19 cellular contexts compared by ENCODE assay signal in genomic region chr9:124698265-124698664, GRCh38.
DNase-seq lines count a peak whose midpoint lies in the region; ATAC-seq and TF ChIP-seq lines count a peak whose summit lies in the region.
"Had no signal": no experiment of that assay in that cellular context is flagged by ENCODE, and none has a peak within 500 bp of the region (broad histone marks: within the 10 kb centered on the region; RNA-seq: fewer than 3 reads in every experiment).

No MANE protein-coding gene starts in this region.

- peaks cover 32% of the 10 kb centered on the region for H3K4me1 Mint-ChIP-seq in mesothelial cell of epicardium
- H3K4me1 Mint-ChIP-seq in activated CD8-positive, alpha-beta T cell treated with anti-CD3 and anti-CD28 coated beads, Interleukin-2, amount 10 ng/mL, durations not matched to agents 7 days and 5 days (ENCODE audit: low read depth): no peaks in the 10 kb centered on the region
- no peaks in the 10 kb centered on the region for H3K4me1 Mint-ChIP-seq in activated T-cell treated with anti-CD3 and anti-CD28 coated beads, Interleukin-2, amount 50 U/mL, for 24 hours (ENCODE audit: low read depth)
- H3K4me1 Mint-ChIP-seq: activated CD4-positive, alpha-beta T cell treated with anti-CD3 and anti-CD28 coated beads for 36 hours had no signal

- H3K27ac ChIP-seq in ACC112 (ENCODE audit: low read depth, low read length) (peak overlapping the region; percentile 91), OCI-LY1 (ENCODE audit: low read depth, low read length, poor library complexity, severe bottlenecking) (no peak overlapping the region)
- H3K27ac ChIP-seq: heart right ventricle, pancreas, thoracic aorta had no signal

- DNase-seq in dermis blood vessel endothelial cell: peak; percentile 13
- DNase-seq in mesothelial cell of epicardium (ENCODE audit: low spot score in 2 of 2, unreplicated experiment in 2 of 2): no peak
- no peak for DNase-seq in activated effector memory CD4-positive, alpha-beta T cell treated with Interleukin-2 at 50 U/mL for 16 hours
- DNase-seq in activated CD8-positive, alpha-beta T cell treated with anti-CD3 and anti-CD28 coated beads, Interleukin-2, amount 10 ng/mL, durations not matched to agents 7 days and 5 days: no peak
- no peak for DNase-seq in DMS 273 treated with DMSO at 0.1 percent for 48 hours (lab: John Stamatoyannopoulos, UW)
- DNase-seq in activated T-cell treated with anti-CD3 and anti-CD28 coated beads, Interleukin-2, amount 50 U/mL, for 24 hours: no peak
- DNase-seq: activated CD4-positive, alpha-beta T cell treated with anti-CD3 and anti-CD28 coated beads for 36 hours; left ventricle myocardium superior; NCI-H1417; NCI-H446 treated with DMSO at 0.1 percent for 48 hours; pancreas; PC-3 had no signal

- no peak overlapping the region for H3K4me3 Mint-ChIP-seq in mesothelial cell of epicardium
- no peak overlapping the region for H3K4me3 Mint-ChIP-seq in activated CD8-positive, alpha-beta T cell treated with anti-CD3 and anti-CD28 coated beads, Interleukin-2, amount 10 ng/mL, durations not matched to agents 7 days and 5 days
- no peak overlapping the region for H3K4me3 Mint-ChIP-seq in activated T-cell treated with anti-CD3 and anti-CD28 coated beads, Interleukin-2, amount 50 U/mL, for 24 hours
- H3K4me3 Mint-ChIP-seq: activated CD4-positive, alpha-beta T cell treated with anti-CD3 and anti-CD28 coated beads for 36 hours; activated T-helper 1 cell treated with anti-CD3 and anti-CD28 coated beads, Interleukin-12 subunit alpha, Interleukin-12 subunit beta, Interleukin-2, Interleukin-4 antibody, amounts not matched to agents 30 ng/mL and 10 ng/mL and 1 ng/mL, durations not matched to agents 14 hours and 24 hours and 36 hours; T-helper 1 cell treated with Interleukin-12 subunit alpha and Interleukin-12 subunit beta and Interleukin-4 antibody, amounts not matched to agents 30 μg/mL and 1 μg/mL, for 36 hours had no signal

- TF ChIP-seq CTCF in OCI-LY1 (IDR thresholded peaks at IDR 0.05; ENCODE audit: low read length) (no peak), mesothelial cell of epicardium (IDR thresholded peaks at IDR 0.05; ENCODE audit: unreplicated experiment) (no peak)

- H3K36me3 ChIP-seq in ACC112 (ENCODE audit: insufficient read depth, low read length) (peaks cover 7% of the 10 kb centered on the region), OCI-LY1 (ENCODE audit: insufficient read depth, low read length) (peaks cover 10% of the 10 kb centered on the region)
- H3K36me3 ChIP-seq: heart right ventricle, pancreas, thoracic aorta had no signal

- H3K9me2 ChIP-seq in OCI-LY1 (ENCODE audit: low read depth, low read length): no peaks in the 10 kb centered on the region

- peaks cover 4% of the 10 kb centered on the region for H3K9me3 Mint-ChIP-seq in mesothelial cell of epicardium
- H3K9me3 Mint-ChIP-seq in activated CD8-positive, alpha-beta T cell treated with anti-CD3 and anti-CD28 coated beads, Interleukin-2, amount 10 ng/mL, durations not matched to agents 7 days and 5 days (ENCODE audit: insufficient read depth): no peaks in the 10 kb centered on the region
- no peaks in the 10 kb centered on the region for H3K9me3 Mint-ChIP-seq in activated T-cell treated with anti-CD3 and anti-CD28 coated beads, Interleukin-2, amount 50 U/mL, for 24 hours
- H3K9me3 Mint-ChIP-seq: activated T-helper 1 cell treated with anti-CD3 and anti-CD28 coated beads, Interleukin-12 subunit alpha, Interleukin-12 subunit beta, Interleukin-2, Interleukin-4 antibody, amounts not matched to agents 30 ng/mL and 10 ng/mL and 1 ng/mL, durations not matched to agents 14 hours and 24 hours and 36 hours; T-helper 1 cell treated with Interleukin-12 subunit alpha and Interleukin-12 subunit beta and Interleukin-4 antibody, amounts not matched to agents 30 μg/mL and 1 μg/mL, for 36 hours had no signal

- no peak for ATAC-seq in activated CD8-positive, alpha-beta T cell treated with anti-CD3 and anti-CD28 coated beads, Interleukin-2, amount 10 ng/mL, durations not matched to agents 7 days and 5 days
- ATAC-seq: activated CD4-positive, alpha-beta T cell treated with anti-CD3 and anti-CD28 coated beads for 36 hours; HepG2; PC-3 had no signal

- H3K27me3 ChIP-seq in ACC112 (ENCODE audit: insufficient read depth, low read length) (no peaks in the 10 kb centered on the region), OCI-LY1 (ENCODE audit: insufficient read depth, low read length) (no peaks in the 10 kb centered on the region)
- H3K27me3 ChIP-seq: heart right ventricle, pancreas had no signal

- H3K9me3 ChIP-seq in OCI-LY1 (ENCODE audit: low read length): no peaks in the 10 kb centered on the region
- H3K9me3 ChIP-seq: heart right ventricle, pancreas, thoracic aorta had no signal

- H4K20me1 ChIP-seq in OCI-LY1 (ENCODE audit: insufficient read depth, low read length): no peaks in the 10 kb centered on the region

- POLR2A ChIA-PET in activated CD8-positive, alpha-beta T cell treated with anti-CD3 and anti-CD28 coated beads, Interleukin-2, amount 10 ng/mL, durations not matched to agents 7 days and 5 days (lab: Charles Lee): no interaction called here

- H3K27me3 Mint-ChIP-seq in mesothelial cell of epicardium (ENCODE audit: low read depth): no peaks in the 10 kb centered on the region
- peaks cover 5% of the 10 kb centered on the region for H3K27me3 Mint-ChIP-seq in activated CD8-positive, alpha-beta T cell treated with anti-CD3 and anti-CD28 coated beads, Interleukin-2, amount 10 ng/mL, durations not matched to agents 7 days and 5 days (ENCODE audit: low read depth)
- H3K27me3 Mint-ChIP-seq in activated T-cell treated with anti-CD3 and anti-CD28 coated beads, Interleukin-2, amount 50 U/mL, for 24 hours: no peaks in the 10 kb centered on the region
- H3K27me3 Mint-ChIP-seq: activated CD4-positive, alpha-beta T cell treated with anti-CD3 and anti-CD28 coated beads for 36 hours had no signal

- peaks cover 26% of the 10 kb centered on the region for H3K36me3 Mint-ChIP-seq in mesothelial cell of epicardium
- H3K36me3 Mint-ChIP-seq in activated CD8-positive, alpha-beta T cell treated with anti-CD3 and anti-CD28 coated beads, Interleukin-2, amount 10 ng/mL, durations not matched to agents 7 days and 5 days (ENCODE audit: low read depth): no peaks in the 10 kb centered on the region
- H3K36me3 Mint-ChIP-seq in activated T-cell treated with anti-CD3 and anti-CD28 coated beads, Interleukin-2, amount 50 U/mL, for 24 hours (ENCODE audit: low read depth): no peaks in the 10 kb centered on the region

- peaks cover 55% of the 10 kb centered on the region for H3K4me1 ChIP-seq in ACC112 (ENCODE audit: control insufficient read depth, insufficient read depth, low read length, unreplicated experiment)
- H3K4me1 ChIP-seq in OCI-LY1 (ENCODE audit: insufficient read depth, low read length, severe bottlenecking): peaks cover 25% of the 10 kb centered on the region

- H3K4me3 ChIP-seq in ACC112 (ENCODE audit: low read depth, low read length) (0 out of 2 replicates have a peak overlapping the region, but pooled peaks have one; percentile 40), OCI-LY1 (ENCODE audit: low read depth, low read length, poor library complexity, severe bottlenecking) (no peak overlapping the region)
- H3K4me3 ChIP-seq: heart right ventricle, pancreas, thoracic aorta had no signal

- CTCF ChIA-PET in activated CD8-positive, alpha-beta T cell treated with anti-CD3 and anti-CD28 coated beads, Interleukin-2, amount 10 ng/mL, durations not matched to agents 7 days and 5 days (lab: Charles Lee): interaction anchor here (1.6 kb wide), 1 partner anchor 81 kb away, joined by 4 read pairs; no protein-coding TSS in a partner anchor

- H3F3A ChIP-seq in OCI-LY1 (ENCODE audit: insufficient read depth, low read length): no peaks in the 10 kb centered on the region

- no peaks in the 10 kb centered on the region for H3K79me2 ChIP-seq in ACC112 (ENCODE audit: control insufficient read depth, insufficient read depth, low read length, unreplicated experiment)
- no peaks in the 10 kb centered on the region for H3K79me2 ChIP-seq in OCI-LY1 (ENCODE audit: insufficient read depth, low read length)

- H3K27ac Mint-ChIP-seq in mesothelial cell of epicardium: peak overlapping the region; percentile 89
- no peak overlapping the region for H3K27ac Mint-ChIP-seq in activated CD8-positive, alpha-beta T cell treated with anti-CD3 and anti-CD28 coated beads, Interleukin-2, amount 10 ng/mL, durations not matched to agents 7 days and 5 days
- H3K27ac Mint-ChIP-seq in activated T-cell treated with anti-CD3 and anti-CD28 coated beads, Interleukin-2, amount 50 U/mL, for 24 hours: no peak overlapping the region
- H3K27ac Mint-ChIP-seq: activated CD4-positive, alpha-beta T cell treated with anti-CD3 and anti-CD28 coated beads for 36 hours; activated T-helper 1 cell treated with anti-CD3 and anti-CD28 coated beads, Interleukin-12 subunit alpha, Interleukin-12 subunit beta, Interleukin-2, Interleukin-4 antibody, amounts not matched to agents 30 ng/mL and 10 ng/mL and 1 ng/mL, durations not matched to agents 14 hours and 24 hours and 36 hours; T-helper 1 cell treated with Interleukin-12 subunit alpha and Interleukin-12 subunit beta and Interleukin-4 antibody, amounts not matched to agents 30 μg/mL and 1 μg/mL, for 36 hours had no signal

- peak overlapping the region; percentile 9; the same call in 1 of the 2 replicates for H3K4me2 ChIP-seq in OCI-LY1 (ENCODE audit: low read length)

- H2AFZ ChIP-seq in ACC112 (ENCODE audit: low read length, unreplicated experiment): no peak overlapping the region
- H2AFZ ChIP-seq in OCI-LY1 (ENCODE audit: low read length): no peak overlapping the region

- H3K9ac ChIP-seq in OCI-LY1 (ENCODE audit: low read length): no peak overlapping the region
